8 cellular contexts compared by ENCODE assay signal in genomic region chr5:378301-378891, GRCh38. TPM values are rescaled to one million over a fixed set of nuclear protein-coding genes. Genes with fewer than 3 reads are reported as not detected.
DNase-seq lines count a peak whose midpoint lies in the region; ATAC-seq and TF ChIP-seq lines count a peak whose summit lies in the region.

No MANE protein-coding gene starts in this region.

- no peaks in the 10 kb centered on the region for H3K36me3 Mint-ChIP-seq in T-cell
- H3K36me3 Mint-ChIP-seq in endothelial cell (ENCODE audit: low read depth, unreplicated experiment) = peaks cover 4% of the 10 kb centered on the region
- peaks cover 28% of the 10 kb centered on the region for H3K36me3 Mint-ChIP-seq in stimulated activated naive CD8-positive, alpha-beta T cell treated with anti-CD3 and anti-CD28 coated beads, Interleukin-15, Interleukin-2, amounts not matched to agents 100 ng/mL and 50 ng/mL, for 24 hours (ENCODE audit: low read depth)

- no peak for TF ChIP-seq CTCF in endothelial cell (IDR thresholded peaks at IDR 0.05; ENCODE audit: unreplicated experiment)

- H3K27me3 Mint-ChIP-seq in T-cell (peaks cover 3 to 12% of the 10 kb centered on the region in 2 donors), endothelial cell (ENCODE audit: unreplicated experiment) (peaks cover 10% of the 10 kb centered on the region)
- no peaks in the 10 kb centered on the region for H3K27me3 Mint-ChIP-seq in stimulated activated naive CD8-positive, alpha-beta T cell treated with anti-CD3 and anti-CD28 coated beads, Interleukin-15, Interleukin-2, amounts not matched to agents 100 ng/mL and 50 ng/mL, for 24 hours

- DNase-seq in activated naive CD4-positive, alpha-beta T cell treated with Interleukin-2 at 50 U/mL for 16 hours = peak; percentile 56
- DNase-seq in activated naive CD4-positive, alpha-beta T cell (lab: John Stamatoyannopoulos, UW) = no peak
- DNase-seq in T-cell (peak in 1 of 34 experiments; percentile 9), endothelial cell (ENCODE audit: low spot score) (peak; percentile 1), sciatic nerve (ENCODE audit: low spot score) (no peak)

- ATAC-seq in T-cell (replicated peaks in 1 of 4) = peak in 3 of 4 experiments; percentile 51 to 77 (median 71)
- no peak for ATAC-seq in GM18520 (IDR thresholded peaks at IDR 0.05; ENCODE audit: unreplicated experiment)
- no peak for ATAC-seq in HG02840 (IDR thresholded peaks at IDR 0.05; ENCODE audit: low FRiP score, unreplicated experiment)
- no peak for ATAC-seq in sciatic nerve

- H3K9me3 Mint-ChIP-seq in T-cell (peaks cover 0 to 8% (median 0%) of the 10 kb centered on the region in 3 donors), endothelial cell (ENCODE audit: unreplicated experiment) (no peaks in the 10 kb centered on the region)
- H3K9me3 Mint-ChIP-seq in stimulated activated naive CD8-positive, alpha-beta T cell treated with anti-CD3 and anti-CD28 coated beads, Interleukin-15, Interleukin-2, amounts not matched to agents 100 ng/mL and 50 ng/mL, for 24 hours = peaks cover 13% of the 10 kb centered on the region

- no peak overlapping the region for H3K4me3 Mint-ChIP-seq in T-cell
- no peak overlapping the region for H3K4me3 Mint-ChIP-seq in endothelial cell (ENCODE audit: unreplicated experiment)
- H3K4me3 Mint-ChIP-seq in stimulated activated naive CD8-positive, alpha-beta T cell treated with anti-CD3 and anti-CD28 coated beads, Interleukin-15, Interleukin-2, amounts not matched to agents 100 ng/mL and 50 ng/mL, for 24 hours = peak overlapping the region; percentile 66

- H3K27ac Mint-ChIP-seq in T-cell (no peak overlapping the region), endothelial cell (ENCODE audit: unreplicated experiment) (no peak overlapping the region)
- H3K27ac Mint-ChIP-seq in stimulated activated naive CD8-positive, alpha-beta T cell treated with anti-CD3 and anti-CD28 coated beads, Interleukin-15, Interleukin-2, amounts not matched to agents 100 ng/mL and 50 ng/mL, for 24 hours = peak overlapping the region; percentile 97

- CTCF ChIA-PET in T-cell (lab: Charles Lee) = no interaction called here

- POLR2A ChIA-PET in T-cell (lab: Charles Lee) = no interaction called here

- peaks cover 9 to 20% (median 17%) of the 10 kb centered on the region in 3 donors for H3K4me1 Mint-ChIP-seq in T-cell
- H3K4me1 Mint-ChIP-seq in endothelial cell (ENCODE audit: unreplicated experiment) = no peaks in the 10 kb centered on the region
- peaks cover 89% of the 10 kb centered on the region for H3K4me1 Mint-ChIP-seq in stimulated activated naive CD8-positive, alpha-beta T cell treated with anti-CD3 and anti-CD28 coated beads, Interleukin-15, Interleukin-2, amounts not matched to agents 100 ng/mL and 50 ng/mL, for 24 hours (ENCODE audit: low read depth)

- intact Hi-C loops in sciatic nerve (cut with DNase I) = no loop called here

RNA-seq across cellular contexts. Expression of gene AHRR, which starts 56.9 kb away (rescaled TPM):
- 10 to 100 TPM in 1 of 5 donors, 1 to 10 TPM in 3, under 1 TPM in 1; 0.55 to 13.5 (median 3.4) TPM for total RNA-seq in T-cell
- 8.7 TPM for total RNA-seq in endothelial cell (ENCODE audit: unreplicated experiment)
- total RNA-seq in sciatic nerve = 5.1 TPM

Comparison
In these comparisons a context has a peak if more than half of its experiments do, and no peak if none do; other contexts are left out.
1. DNase-seq: peak in activated naive CD4-positive, alpha-beta T cell treated with Interleukin-2 at 50 U/mL for 16 hours (single experiment) and endothelial cell (single experiment); none in activated naive CD4-positive, alpha-beta T cell (0 of 4) and sciatic nerve (single experiment).
2. ATAC-seq: peak in T-cell (3 of 4); none in GM18520 (single experiment), HG02840 (single experiment) and sciatic nerve (single experiment).